In the genomic region with DNA sequence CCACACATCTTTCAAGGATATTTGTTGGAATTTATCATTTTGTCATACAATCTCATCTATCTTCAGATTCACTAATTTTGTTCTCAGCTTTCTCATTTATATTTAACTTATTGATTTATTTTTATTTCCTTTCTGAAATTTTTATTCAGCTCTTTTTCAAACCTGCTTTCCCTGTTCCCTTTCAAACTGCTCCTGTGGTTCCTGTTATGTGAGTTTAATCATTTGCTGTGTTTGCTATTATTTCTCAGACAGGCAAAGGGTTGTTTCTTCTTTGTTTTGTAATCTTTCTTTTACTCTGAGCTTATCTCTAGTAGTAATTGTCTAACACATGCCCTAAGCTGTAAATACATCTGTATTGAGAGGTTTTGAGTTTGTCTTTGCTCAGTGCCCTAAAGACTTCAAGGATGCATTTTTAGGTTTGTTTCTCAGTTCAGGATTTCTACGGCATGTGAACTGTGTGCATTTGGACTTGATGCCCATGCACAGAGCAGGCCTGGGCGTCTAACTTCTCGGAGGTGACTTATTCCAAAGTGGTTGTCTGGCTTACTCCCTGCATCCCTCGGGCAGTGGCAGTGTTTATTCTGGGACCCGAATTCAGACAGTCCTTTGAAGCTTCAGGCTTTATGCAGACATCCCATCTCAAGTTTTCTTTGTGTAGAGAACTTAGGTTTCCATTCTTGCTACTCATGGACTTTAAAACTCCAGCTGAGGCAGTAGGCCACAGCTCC, we compare ENCODE assay signal across 18 cellular contexts.
DNase-seq lines count a peak whose midpoint lies in the region; ATAC-seq, FAIRE-seq and TF ChIP-seq lines count a peak whose summit lies in the region.
"Had no signal": no experiment of that assay in that cellular context is flagged by ENCODE, and none has a peak within 500 bp of the region (broad histone marks: within the 10 kb centered on the region; RNA-seq: fewer than 3 reads in every experiment).

No MANE protein-coding gene starts in this region.

- H3K9me3 Mint-ChIP-seq in CD8-positive, alpha-beta memory T cell, result peaks cover 6 to 17% (median 11%) of the 10 kb centered on the region in 5 donors

- H4K20me1 ChIP-seq in keratinocyte (ENCODE audit: control insufficient read depth, extremely low read depth, insufficient read depth, low read length), result no peaks in the 10 kb centered on the region

- H3K9me1 ChIP-seq in keratinocyte (ENCODE audit: control insufficient read depth, extremely low read depth, insufficient read depth, low read length), result no peaks in the 10 kb centered on the region

- no peak for TF ChIP-seq CTCF in VCaP (conservative IDR thresholded peaks at IDR 0.05)
- no peak for TF ChIP-seq CTCF in keratinocyte (optimal IDR thresholded peaks at IDR 0.05 in 1 of 3, IDR thresholded peaks at IDR 0.05 in 1 of 3, conservative IDR thresholded peaks at IDR 0.05 in 1 of 3; ENCODE audit: extremely low read depth in 1 of 3, insufficient read depth in 2 of 3, low read length in 3 of 3)
- TF ChIP-seq CTCF in pancreas (IDR thresholded peaks at IDR 0.05), result no peak

- CTCF ChIA-PET in CD8-positive, alpha-beta memory T cell (lab: Charles Lee), result no interaction called here

- POLR2A ChIA-PET in CD8-positive, alpha-beta memory T cell (lab: Charles Lee), result no interaction called here

- FAIRE-seq in keratinocyte (lab: Jason Lieb, UNC) (peak; percentile 9), pancreas (lab: Jason Lieb, UNC) (no peak)
- FAIRE-seq: A204.1, GM18507 had no signal

- no peak overlapping the region for H2AFZ ChIP-seq in keratinocyte (ENCODE audit: control insufficient read depth, low read length)

- no peaks in the 10 kb centered on the region for H3K4me1 ChIP-seq in keratinocyte (ENCODE audit: control insufficient read depth, extremely low read depth, insufficient read depth, low read length)
- no peaks in the 10 kb centered on the region for H3K4me1 ChIP-seq in pancreas
- H3K4me1 ChIP-seq in CD8-positive, alpha-beta memory T cell (ENCODE audit: insufficient read depth, low read length), result no peaks in the 10 kb centered on the region
- H3K4me1 ChIP-seq: BE2C had no signal

- H3K27ac Mint-ChIP-seq in CD8-positive, alpha-beta memory T cell, result no peak overlapping the region
- H3K27ac Mint-ChIP-seq: CD4-positive, alpha-beta memory T cell; H9 had no signal

- no peaks in the 10 kb centered on the region for H3K79me2 ChIP-seq in keratinocyte (ENCODE audit: control insufficient read depth, insufficient read depth, low read length)

- no peak for TF ChIP-seq POLR2A in GM18505 (IDR thresholded peaks at IDR 0.05; ENCODE audit: borderline replicate concordance, extremely low read depth, insufficient read depth, insufficient read length)

- intact Hi-C loops in pancreas (cut with DNase I), result no loop called here

- DNase-seq in keratinocyte (ENCODE audit: low read depth, low spot score), result no peak
- no peak for DNase-seq in pancreas
- no peak for DNase-seq in CD8-positive, alpha-beta memory T cell
- DNase-seq in foreskin melanocyte, result no peak
- DNase-seq: BE2C; CD4-positive, alpha-beta memory T cell; COR-L47; DND-41; GF-D8; GOT3; H9; IMR-90 had no signal

- H3K36me3 Mint-ChIP-seq in CD8-positive, alpha-beta memory T cell, result peaks cover 0 to 2% (median 0%) of the 10 kb centered on the region in 3 donors
- H3K36me3 Mint-ChIP-seq: CD4-positive, alpha-beta memory T cell had no signal

- dilution Hi-C loops in keratinocyte (cut with MboI; ENCODE audit: extremely low pct_ligation_motif_present, low sequenced_read_pairs), result no loop called here

- H3K4me3 ChIP-seq in keratinocyte (ENCODE audit: control insufficient read depth in 2 of 3, extremely low read depth in 1 of 3, insufficient read depth in 2 of 3, low read depth in 1 of 3, low read length in 3 of 3) (no peak overlapping the region), pancreas (no peak overlapping the region)
- no peak overlapping the region for H3K4me3 ChIP-seq in CD8-positive, alpha-beta memory T cell (ENCODE audit: low read length)

- no peak overlapping the region for H3K4me2 ChIP-seq in keratinocyte (ENCODE audit: control insufficient read depth, extremely low read depth, insufficient read depth, low read depth, low read length)

- peaks cover 8 to 9% of the 10 kb centered on the region in 2 donors for H3K27me3 Mint-ChIP-seq in CD8-positive, alpha-beta memory T cell

- H3K27me3 ChIP-seq in keratinocyte (ENCODE audit: control insufficient read depth, extremely low read depth, insufficient read depth, low read length), result peaks cover under 1% of the 10 kb centered on the region
- H3K27me3 ChIP-seq in pancreas, result no peaks in the 10 kb centered on the region
- no peaks in the 10 kb centered on the region for H3K27me3 ChIP-seq in CD8-positive, alpha-beta memory T cell (ENCODE audit: insufficient read depth, low read length, poor library complexity, severe bottlenecking)

- WGBS in pancreas, 2 donors, result 42 to 46% methylated on average over 5 of the region's 5 CpGs

- no peak overlapping the region for H3K9ac ChIP-seq in keratinocyte (ENCODE audit: control insufficient read depth, extremely low read depth, insufficient read depth, low read length)

- H3K4me3 Mint-ChIP-seq in CD8-positive, alpha-beta memory T cell, result no peak overlapping the region
- H3K4me3 Mint-ChIP-seq: H9 had no signal

- peak in 3 of 4 donors; percentile 28 to 69 (median 31) for ATAC-seq in pancreas
- no peak for ATAC-seq in GM21515 (IDR thresholded peaks at IDR 0.05; ENCODE audit: unreplicated experiment)
- ATAC-seq in GM18505 (IDR thresholded peaks at IDR 0.05; ENCODE audit: unreplicated experiment), result no peak

- H3K9me3 ChIP-seq in keratinocyte (ENCODE audit: control insufficient read depth, low read depth, low read length) (no peaks in the 10 kb centered on the region), pancreas (no peaks in the 10 kb centered on the region)
- H3K9me3 ChIP-seq in CD8-positive, alpha-beta memory T cell (ENCODE audit: low read length), result no peaks in the 10 kb centered on the region
- H3K9me3 ChIP-seq: BE2C had no signal

- H3K36me3 ChIP-seq in keratinocyte (ENCODE audit: control insufficient read depth in 2 of 2, extremely low read depth in 1 of 2, insufficient read depth in 2 of 2, low read length in 2 of 2) (no peaks in the 10 kb centered on the region), pancreas (no peaks in the 10 kb centered on the region)
- H3K36me3 ChIP-seq in CD8-positive, alpha-beta memory T cell (ENCODE audit: insufficient read depth, low read length), result no peaks in the 10 kb centered on the region
- H3K36me3 ChIP-seq: BE2C had no signal

- H3K4me1 Mint-ChIP-seq in CD8-positive, alpha-beta memory T cell, result no peaks in the 10 kb centered on the region
- H3K4me1 Mint-ChIP-seq: CD4-positive, alpha-beta memory T cell had no signal

- H3K27ac ChIP-seq in VCaP (peak overlapping the region; percentile 31; the same call in 1 of the 2 replicates), keratinocyte (ENCODE audit: control insufficient read depth, insufficient read depth, low read length) (no peak overlapping the region), pancreas (peak overlapping the region in 2 of 4 donors; percentile 15 to 37)
- no peak overlapping the region for H3K27ac ChIP-seq in CD8-positive, alpha-beta memory T cell (ENCODE audit: low read depth, low read length)
- H3K27ac ChIP-seq: C4-2B had no signal

Comparison
In these comparisons a context has a peak if more than half of its experiments do, and no peak if none do; other contexts are left out.
1. ATAC-seq: peak in pancreas (3 of 4); none in GM21515 (single experiment) and GM18505 (single experiment).